In genomic region chr2:26298286-26298637, GRCh38 we compare ENCODE assay signal across 11 cellular contexts. TPM values are rescaled to one million over a fixed set of nuclear protein-coding genes. Genes with fewer than 3 reads are reported as not detected.
DNase-seq lines count a peak whose midpoint lies in the region; ATAC-seq, FAIRE-seq and TF ChIP-seq lines count a peak whose summit lies in the region.
"Had no signal": no experiment of that assay in that cellular context is flagged by ENCODE, and none has a peak within 500 bp of the region (broad histone marks: within the 10 kb centered on the region; RNA-seq: fewer than 3 reads in every experiment).

No MANE protein-coding gene starts in this region.

- H3K4me3 Mint-ChIP-seq in T-helper 2 cell treated with Interferon-gamma antibody and Interleukin-4, amounts not matched to agents 5 μg/mL and 100 μg/mL, for 36 hours = no peak overlapping the region
- H3K4me3 Mint-ChIP-seq: activated B cell treated with CpG ODN at 0.5 μM for 24 hours had no signal

- no TSS peak for BruUV-seq in HepG2 (replicated peaks; lab: Mats Ljungman, UMichigan)

- DNase-seq in HAP-1 (ENCODE audit: low spot score in 2 of 2) = peak; percentile 40 to 52
- DNase-seq in bronchial epithelial cell (ENCODE audit: low read depth) = no peak
- DNase-seq in HepG2 (ENCODE audit: low spot score) = no peak
- DNase-seq in spleen = no peak
- no peak for DNase-seq in T-helper 2 cell treated with Interferon-gamma antibody and Interleukin-4, amounts not matched to agents 5 μg/mL and 100 μg/mL, for 36 hours (ENCODE audit: low spot score)
- no peak for DNase-seq in superior temporal gyrus (ENCODE audit: extremely low spot score)
- DNase-seq: effector CD4-positive, alpha-beta T cell; NCI-H1436 treated with DMSO at 0.1 percent for 48 hours had no signal

- TF ChIP-seq EP300 in HepG2 (IDR thresholded peaks at IDR 0.05; ENCODE audit: low read depth in 2 of 2, low read length in 2 of 2) (no peak), HepG2 (CRISPR knock-in tag; IDR thresholded peaks at IDR 0.05; ENCODE audit: borderline replicate concordance) (no peak)

- no peaks in the 10 kb centered on the region for H3K36me3 Mint-ChIP-seq in T-helper 2 cell treated with Interferon-gamma antibody and Interleukin-4, amounts not matched to agents 5 μg/mL and 100 μg/mL, for 36 hours (ENCODE audit: low read depth)

- H3K27ac Mint-ChIP-seq in T-helper 2 cell treated with Interferon-gamma antibody and Interleukin-4, amounts not matched to agents 5 μg/mL and 100 μg/mL, for 36 hours = no peak overlapping the region
- H3K27ac Mint-ChIP-seq: activated B cell treated with CpG ODN at 0.5 μM for 24 hours had no signal

- H3K9ac ChIP-seq in HepG2 (ENCODE audit: insufficient read depth, low read depth, low read length) = no peak overlapping the region

- H3K4me2 ChIP-seq in HepG2 (ENCODE audit: low read depth, low read length) = peak overlapping the region; percentile 91

- ATAC-seq in HepG2 (peak; percentile 19; the same call in 2 of the 3 replicates), HG03457 (IDR thresholded peaks at IDR 0.05; ENCODE audit: unreplicated experiment) (no peak), HG03342 (IDR thresholded peaks at IDR 0.05; ENCODE audit: unreplicated experiment) (no peak)

- H3K27me3 Mint-ChIP-seq in T-helper 2 cell treated with Interferon-gamma antibody and Interleukin-4, amounts not matched to agents 5 μg/mL and 100 μg/mL, for 36 hours (ENCODE audit: low read depth) = peaks cover 14% of the 10 kb centered on the region
- H3K27me3 Mint-ChIP-seq: activated B cell treated with CpG ODN at 0.5 μM for 24 hours had no signal

- FAIRE-seq in bronchial epithelial cell (lab: Jason Lieb, UNC) = no peak
- no peak for FAIRE-seq in HepG2 (lab: Jason Lieb, UNC)

- POLR2A ChIA-PET in HepG2 (lab: Yijun Ruan, JAX) = interaction anchor here (0.8 to 4.0 kb wide), 2 partner anchors 47 to 53 kb away, joined by 4 to 32 read pairs; partner anchors contain the start of genes HADHA, HADHB and SELENOI

- TF ChIP-seq POLR2A in HepG2 (IDR thresholded peaks at IDR 0.05; ENCODE audit: insufficient read depth in 1 of 2, low read depth in 2 of 2, low read length in 2 of 2) (no peak), spleen (IDR thresholded peaks at IDR 0.05) (no peak)

- no peaks in the 10 kb centered on the region for H3K79me2 ChIP-seq in HepG2 (ENCODE audit: insufficient read depth, low read length)

- no peaks in the 10 kb centered on the region for H4K20me1 ChIP-seq in HepG2 (ENCODE audit: insufficient read depth, low read length)

- H3K27ac ChIP-seq in HepG2 (ENCODE audit: extremely low read length, insufficient read depth, low read length) (no peak overlapping the region), spleen (peak overlapping the region; percentile 48 to 93 (median 88))

- no peak overlapping the region for H3K4me3 ChIP-seq in HAP-1
- peak overlapping the region; percentile 11 for H3K4me3 ChIP-seq in bronchial epithelial cell (ENCODE audit: low read depth, low read length)
- H3K4me3 ChIP-seq in HepG2 (replicated peaks in 1 of 3; ENCODE audit: insufficient read depth in 1 of 3, low read depth in 2 of 3, low read length in 3 of 3) = peak overlapping the region; percentile 65 to 81 (median 73); a peak in 5 of 6 replicates
- H3K4me3 ChIP-seq in spleen = peak overlapping the region in 7 of 8 donors; percentile 45 to 77 (median 62)

- WGBS in HepG2 (ENCODE audit: low lambda C conversion rate) = 65% methylated on average over 17 of the region's 17 CpGs
- WGBS in spleen, 5 donors = 24 to 45% (median 38%) methylated on average over 17 of the region's 17 CpGs

- in situ Hi-C loops in HAP-1 (cut with MboI; ENCODE audit: low sequenced_read_pairs) (no loop called here), HepG2 (cut with HindIII; ENCODE audit: extremely low pct_ligation_motif_present, low pct_unique_long_range_greater_than_20kb) (no loop called here)

- no peaks in the 10 kb centered on the region for H3K27me3 ChIP-seq in HAP-1 (ENCODE audit: low read depth)
- H3K27me3 ChIP-seq in bronchial epithelial cell (ENCODE audit: control insufficient read depth, insufficient read depth, low read length) = no peaks in the 10 kb centered on the region
- H3K27me3 ChIP-seq in HepG2 (ENCODE audit: control insufficient read depth in 1 of 2, insufficient read depth in 2 of 2, low read length in 2 of 2) = peaks cover 2 to 35% of the 10 kb centered on the region in 2 experiments; a peak in 4 of 5 replicates
- H3K27me3 ChIP-seq in spleen (replicated peaks in 1 of 7) = no peaks in the 10 kb centered on the region

- TF ChIP-seq CTCF in bronchial epithelial cell (IDR thresholded peaks at IDR 0.05; ENCODE audit: insufficient read depth, low read length, severe bottlenecking) (no peak), HepG2 (CRISPR knock-in tag; IDR thresholded peaks at IDR 0.05) (no peak), spleen (IDR thresholded peaks at IDR 0.05 in 8 of 11, conservative IDR thresholded peaks at IDR 0.05 in 3 of 11) (no peak)

- intact Hi-C loops in HepG2 (cut with micrococcal nuclease; ENCODE audit: unreplicated experiment) (no loop called here), spleen (cut with DNase I; ENCODE audit: low total_unique reads) (no loop called here)

- H3K4me1 ChIP-seq in HAP-1 (peaks cover 27% of the 10 kb centered on the region), HepG2 (ENCODE audit: insufficient read depth, low read length) (peaks cover 27% of the 10 kb centered on the region), spleen (peaks cover 0 to 47% (median 30%) of the 10 kb centered on the region in 6 donors)

- H2AFZ ChIP-seq in HepG2 (ENCODE audit: low read length) = no peak overlapping the region

- no peak for TF ChIP-seq RAD21 in HepG2 (CRISPR knock-in tag; IDR thresholded peaks at IDR 0.05)

- H3K36me3 ChIP-seq in HAP-1 (replicated peaks) (no peaks in the 10 kb centered on the region), bronchial epithelial cell (ENCODE audit: control insufficient read depth, insufficient read depth, low read length) (no peaks in the 10 kb centered on the region), HepG2 (replicated peaks in 1 of 2; ENCODE audit: control insufficient read depth in 1 of 2, insufficient read depth in 2 of 2, low read length in 2 of 2) (no peaks in the 10 kb centered on the region), spleen (no peaks in the 10 kb centered on the region)

- H3K9me3 ChIP-seq in HAP-1 (no peaks in the 10 kb centered on the region), HepG2 (ENCODE audit: low read length) (no peaks in the 10 kb centered on the region), spleen (no peaks in the 10 kb centered on the region)

- no peaks in the 10 kb centered on the region for H3K9me3 Mint-ChIP-seq in T-helper 2 cell treated with Interferon-gamma antibody and Interleukin-4, amounts not matched to agents 5 μg/mL and 100 μg/mL, for 36 hours

- no peaks in the 10 kb centered on the region for H3K4me1 Mint-ChIP-seq in T-helper 2 cell treated with Interferon-gamma antibody and Interleukin-4, amounts not matched to agents 5 μg/mL and 100 μg/mL, for 36 hours (ENCODE audit: low read depth)
- H3K4me1 Mint-ChIP-seq: activated B cell treated with CpG ODN at 0.5 μM for 24 hours had no signal

- CTCF ChIA-PET in HepG2 (lab: Yijun Ruan, JAX; ENCODE audit: low intra/inter-chr PET ratio, low total read pairs) = no interaction called here

RNA-seq across cellular contexts. Expression of gene SELENOI, which starts 47.7 kb away (rescaled TPM):
- total RNA-seq in bronchial epithelial cell = 28.0 and 32.6 TPM in 2 replicates
- 60.3 and 66.0 TPM in 2 replicates for total RNA-seq in HepG2 (2016; rRNA removed; fragmentation: Illumina TruSeq; extraction: Trizol)
- 53.2 and 61.0 TPM in 2 replicates for total RNA-seq in HepG2 (2016; cell fraction: cytosol; rRNA removed; fragmentation: Illumina TruSeq; extraction: Trizol; ENCODE audit: low read depth)
- 59.1 and 65.9 TPM in 2 replicates for total RNA-seq in HepG2 (2016; cell fraction: insoluble cytoplasmic fraction; rRNA removed; fragmentation: Illumina TruSeq; extraction: Trizol)
- total RNA-seq in HepG2 (2016; cell fraction: membrane; rRNA removed; fragmentation: Illumina TruSeq; extraction: Trizol) = 17.7 and 19.5 TPM in 2 replicates
- total RNA-seq in HepG2 (2016; cell fraction: nucleus; rRNA removed; fragmentation: Illumina TruSeq; extraction: Trizol) = 79.5 and 91.4 TPM in 2 replicates
- polyA plus RNA-seq in HepG2 (2011; rRNA removed) = 26.2 and 27.7 TPM in 2 replicates
- 23.3 and 35.2 TPM in 2 replicates for polyA plus RNA-seq in HepG2 (2011; cell fraction: cytosol; rRNA removed)
- polyA plus RNA-seq in HepG2 (2011; cell fraction: nucleus; rRNA removed) = 15.9 and 18.6 TPM in 2 replicates
- polyA plus RNA-seq in HepG2 (2012) = 33.8 and 36.9 TPM in 2 replicates
- 1.9 and 2.2 TPM in 2 replicates for polyA plus RNA-seq in HepG2 (2016; cell fraction: cytosol; fragmentation: Illumina TruSeq; extraction: Trizol; ENCODE audit: low read depth)
- polyA plus RNA-seq in HepG2 (2016; cell fraction: insoluble cytoplasmic fraction; fragmentation: Illumina TruSeq; extraction: Trizol; ENCODE audit: low read depth) = 20.1 and 21.1 TPM in 2 replicates
- polyA plus RNA-seq in HepG2 (2016; cell fraction: membrane; fragmentation: Illumina TruSeq; extraction: Trizol; ENCODE audit: low read depth) = 3.3 and 5.0 TPM in 2 replicates
- polyA plus RNA-seq in HepG2 (2016; cell fraction: nucleus; fragmentation: Illumina TruSeq; extraction: Trizol; ENCODE audit: insufficient read depth, low read depth) = 53.9 and 54.9 TPM in 2 replicates
- polyA minus RNA-seq in HepG2 (2011; rRNA and poly(A)+ RNA removed; ENCODE audit: low replicate concordance) = 296 and 353 TPM in 2 replicates
- 42.8 and 47.8 TPM in 2 replicates for polyA minus RNA-seq in HepG2 (2011; cell fraction: cytosol; rRNA and poly(A)+ RNA removed)
- 103 and 112 TPM in 2 replicates for polyA minus RNA-seq in HepG2 (2011; cell fraction: nucleus; rRNA and poly(A)+ RNA removed)
- 10 to 100 TPM in 6 of 7 donors, 1 to 10 TPM in 1; 9.4 to 23.6 (median 18.1) TPM for total RNA-seq in spleen
- polyA plus RNA-seq in spleen = 1 to 10 TPM; 2.0 to 3.3 (median 2.7) TPM

RNA-seq across cellular contexts. Expression of gene ADGRF3, which starts 48.3 kb away (rescaled TPM):
- total RNA-seq in bronchial epithelial cell (not detected in 2 replicates), HepG2 (2016; rRNA removed; fragmentation: Illumina TruSeq; extraction: Trizol) (0.14 and 0.40 TPM in 2 replicates), spleen (1 to 10 TPM in 1 of 7 donors, under 1 TPM in 6; 0.51 to 1.1 (median 0.67) TPM)
- not detected in 2 replicates for total RNA-seq in HepG2 (2016; cell fraction: cytosol; rRNA removed; fragmentation: Illumina TruSeq; extraction: Trizol; ENCODE audit: low read depth)
- total RNA-seq in HepG2 (2016; cell fraction: insoluble cytoplasmic fraction; rRNA removed; fragmentation: Illumina TruSeq; extraction: Trizol) = 0.06 and 0.19 TPM in 2 replicates
- total RNA-seq in HepG2 (2016; cell fraction: membrane; rRNA removed; fragmentation: Illumina TruSeq; extraction: Trizol) = 0.17 and 0.34 TPM in 2 replicates
- total RNA-seq in HepG2 (2016; cell fraction: nucleus; rRNA removed; fragmentation: Illumina TruSeq; extraction: Trizol) = 0.37 and 0.41 TPM in 2 replicates
- polyA plus RNA-seq in HepG2 (2011; rRNA removed) (1.5 TPM in 2 replicates), spleen (1 to 10 TPM in 1 of 3 donors, under 1 TPM in 2; 0.15 to 6.2 (median 0.26) TPM)
- 0.45 and 0.46 TPM in 2 replicates for polyA plus RNA-seq in HepG2 (2011; cell fraction: cytosol; rRNA removed)
- 6.4 and 6.8 TPM in 2 replicates for polyA plus RNA-seq in HepG2 (2011; cell fraction: nucleus; rRNA removed)
- polyA plus RNA-seq in HepG2 (2012) = 1.1 and 1.5 TPM in 2 replicates
- polyA plus RNA-seq in HepG2 (2016; cell fraction: cytosol; fragmentation: Illumina TruSeq; extraction: Trizol; ENCODE audit: low read depth) = not detected in 2 replicates
- polyA plus RNA-seq in HepG2 (2016; cell fraction: insoluble cytoplasmic fraction; fragmentation: Illumina TruSeq; extraction: Trizol; ENCODE audit: low read depth) = 0.13 and 0.63 TPM in 2 replicates
- polyA plus RNA-seq in HepG2 (2016; cell fraction: membrane; fragmentation: Illumina TruSeq; extraction: Trizol; ENCODE audit: low read depth) = 0.09 and 0.24 TPM in 2 replicates
- 0.79 and 0.93 TPM in 2 replicates for polyA plus RNA-seq in HepG2 (2016; cell fraction: nucleus; fragmentation: Illumina TruSeq; extraction: Trizol; ENCODE audit: insufficient read depth, low read depth)
- 0.98 and 2.5 TPM in 2 replicates for polyA minus RNA-seq in HepG2 (2011; rRNA and poly(A)+ RNA removed; ENCODE audit: low replicate concordance)
- 0.59 TPM in 1 of 2 replicates, not detected in the other for polyA minus RNA-seq in HepG2 (2011; cell fraction: cytosol; rRNA and poly(A)+ RNA removed)
- 0.90 and 1.4 TPM in 2 replicates for polyA minus RNA-seq in HepG2 (2011; cell fraction: nucleus; rRNA and poly(A)+ RNA removed)

RNA-seq across cellular contexts. Expression of gene HADHB, which starts 53.5 kb away (rescaled TPM):
- 105 and 135 TPM in 2 replicates for total RNA-seq in bronchial epithelial cell
- total RNA-seq in HepG2 (2016; rRNA removed; fragmentation: Illumina TruSeq; extraction: Trizol) = 238 and 304 TPM in 2 replicates
- total RNA-seq in HepG2 (2016; cell fraction: cytosol; rRNA removed; fragmentation: Illumina TruSeq; extraction: Trizol; ENCODE audit: low read depth) = 27.8 and 28.9 TPM in 2 replicates
- 239 and 297 TPM in 2 replicates for total RNA-seq in HepG2 (2016; cell fraction: insoluble cytoplasmic fraction; rRNA removed; fragmentation: Illumina TruSeq; extraction: Trizol)
- 45.3 and 49.2 TPM in 2 replicates for total RNA-seq in HepG2 (2016; cell fraction: membrane; rRNA removed; fragmentation: Illumina TruSeq; extraction: Trizol)
- total RNA-seq in HepG2 (2016; cell fraction: nucleus; rRNA removed; fragmentation: Illumina TruSeq; extraction: Trizol) = 107 and 123 TPM in 2 replicates
- polyA plus RNA-seq in HepG2 (2011; rRNA removed) = 97.1 and 112 TPM in 2 replicates
- 101 and 128 TPM in 2 replicates for polyA plus RNA-seq in HepG2 (2011; cell fraction: cytosol; rRNA removed)
- 35.3 and 43.0 TPM in 2 replicates for polyA plus RNA-seq in HepG2 (2011; cell fraction: nucleus; rRNA removed)
- polyA plus RNA-seq in HepG2 (2012) = 78.1 and 124 TPM in 2 replicates
- 19.4 and 19.7 TPM in 2 replicates for polyA plus RNA-seq in HepG2 (2016; cell fraction: cytosol; fragmentation: Illumina TruSeq; extraction: Trizol; ENCODE audit: low read depth)
- 261 and 264 TPM in 2 replicates for polyA plus RNA-seq in HepG2 (2016; cell fraction: insoluble cytoplasmic fraction; fragmentation: Illumina TruSeq; extraction: Trizol; ENCODE audit: low read depth)
- 31.8 and 34.9 TPM in 2 replicates for polyA plus RNA-seq in HepG2 (2016; cell fraction: membrane; fragmentation: Illumina TruSeq; extraction: Trizol; ENCODE audit: low read depth)
- polyA plus RNA-seq in HepG2 (2016; cell fraction: nucleus; fragmentation: Illumina TruSeq; extraction: Trizol; ENCODE audit: insufficient read depth, low read depth) = 130 and 134 TPM in 2 replicates
- polyA minus RNA-seq in HepG2 (2011; rRNA and poly(A)+ RNA removed; ENCODE audit: low replicate concordance) = 138 and 239 TPM in 2 replicates
- polyA minus RNA-seq in HepG2 (2011; cell fraction: cytosol; rRNA and poly(A)+ RNA removed) = 86.5 and 95.1 TPM in 2 replicates
- 71.3 and 79.6 TPM in 2 replicates for polyA minus RNA-seq in HepG2 (2011; cell fraction: nucleus; rRNA and poly(A)+ RNA removed)
- 100 to 1,000 TPM; 106 to 165 (median 130) TPM for total RNA-seq in spleen
- polyA plus RNA-seq in spleen = 10 to 100 TPM; 54.0 to 75.1 (median 55.7) TPM

RNA-seq across cellular contexts. Expression of gene HADHA, which starts 53.8 kb away (rescaled TPM):
- 140 and 155 TPM in 2 replicates for total RNA-seq in bronchial epithelial cell
- total RNA-seq in HepG2 (2016; rRNA removed; fragmentation: Illumina TruSeq; extraction: Trizol) = 270 and 385 TPM in 2 replicates
- 28.5 and 37.3 TPM in 2 replicates for total RNA-seq in HepG2 (2016; cell fraction: cytosol; rRNA removed; fragmentation: Illumina TruSeq; extraction: Trizol; ENCODE audit: low read depth)
- 269 and 366 TPM in 2 replicates for total RNA-seq in HepG2 (2016; cell fraction: insoluble cytoplasmic fraction; rRNA removed; fragmentation: Illumina TruSeq; extraction: Trizol)
- total RNA-seq in HepG2 (2016; cell fraction: membrane; rRNA removed; fragmentation: Illumina TruSeq; extraction: Trizol) = 91.6 and 115 TPM in 2 replicates
- 133 TPM in 2 replicates for total RNA-seq in HepG2 (2016; cell fraction: nucleus; rRNA removed; fragmentation: Illumina TruSeq; extraction: Trizol)
- polyA plus RNA-seq in HepG2 (2011; rRNA removed) = 101 and 102 TPM in 2 replicates
- polyA plus RNA-seq in HepG2 (2011; cell fraction: cytosol; rRNA removed) = 101 and 123 TPM in 2 replicates
- polyA plus RNA-seq in HepG2 (2011; cell fraction: nucleus; rRNA removed) = 35.5 and 47.7 TPM in 2 replicates
- polyA plus RNA-seq in HepG2 (2012) = 178 and 209 TPM in 2 replicates
- 28.3 and 35.5 TPM in 2 replicates for polyA plus RNA-seq in HepG2 (2016; cell fraction: cytosol; fragmentation: Illumina TruSeq; extraction: Trizol; ENCODE audit: low read depth)
- 311 and 319 TPM in 2 replicates for polyA plus RNA-seq in HepG2 (2016; cell fraction: insoluble cytoplasmic fraction; fragmentation: Illumina TruSeq; extraction: Trizol; ENCODE audit: low read depth)
- polyA plus RNA-seq in HepG2 (2016; cell fraction: membrane; fragmentation: Illumina TruSeq; extraction: Trizol; ENCODE audit: low read depth) = 67.7 and 83.6 TPM in 2 replicates
- 138 and 139 TPM in 2 replicates for polyA plus RNA-seq in HepG2 (2016; cell fraction: nucleus; fragmentation: Illumina TruSeq; extraction: Trizol; ENCODE audit: insufficient read depth, low read depth)
- polyA minus RNA-seq in HepG2 (2011; rRNA and poly(A)+ RNA removed; ENCODE audit: low replicate concordance) = 135 and 171 TPM in 2 replicates
- polyA minus RNA-seq in HepG2 (2011; cell fraction: cytosol; rRNA and poly(A)+ RNA removed) = 120 and 132 TPM in 2 replicates
- polyA minus RNA-seq in HepG2 (2011; cell fraction: nucleus; rRNA and poly(A)+ RNA removed) = 57.7 and 75.8 TPM in 2 replicates
- total RNA-seq in spleen = 100 to 1,000 TPM; 114 to 134 (median 115) TPM
- polyA plus RNA-seq in spleen = 10 to 100 TPM; 49.6 to 58.3 (median 58.3) TPM

Comparison
In these comparisons a context has a peak if more than half of its experiments do, and no peak if none do; other contexts are left out.
1. DNase-seq: peak in HAP-1 (2 of 2); none in bronchial epithelial cell (single experiment), HepG2 (single experiment), spleen (single experiment), T-helper 2 cell treated with Interferon-gamma antibody and Interleukin-4, amounts not matched to agents 5 μg/mL and 100 μg/mL, for 36 hours (single experiment) and superior temporal gyrus (single experiment).